17 cellular contexts compared by ENCODE assay signal in genomic region chr10:12730809-12731519, GRCh38.
DNase-seq lines count a peak whose midpoint lies in the region; ATAC-seq and TF ChIP-seq lines count a peak whose summit lies in the region.
"Had no signal": no experiment of that assay in that cellular context is flagged by ENCODE, and none has a peak within 500 bp of the region (broad histone marks: within the 10 kb centered on the region; RNA-seq: fewer than 3 reads in every experiment).

No MANE protein-coding gene starts in this region.

- H3K9me3 ChIP-seq in CD4-positive, alpha-beta T cell (ENCODE audit: control insufficient read depth, low read length), result no peaks in the 10 kb centered on the region
- H3K9me3 ChIP-seq: BE2C, stomach had no signal

- peaks cover 6% of the 10 kb centered on the region for H3K36me3 Mint-ChIP-seq in stimulated activated memory B cell treated with anti-CD40 and anti-IgM and Interleukin-4, amounts not matched to agents 10 μg/mL and 1 μg/mL and 100 μg/mL, for 72 hours
- no peaks in the 10 kb centered on the region for H3K36me3 Mint-ChIP-seq in CD4-positive, alpha-beta T cell (ENCODE audit: low read depth)
- H3K36me3 Mint-ChIP-seq: neural progenitor cell had no signal

- no peak overlapping the region for H3K27ac Mint-ChIP-seq in stimulated activated memory B cell treated with anti-CD40 and anti-IgM and Interleukin-4, amounts not matched to agents 10 μg/mL and 1 μg/mL and 100 μg/mL, for 72 hours
- no peak overlapping the region for H3K27ac Mint-ChIP-seq in CD4-positive, alpha-beta T cell
- H3K27ac Mint-ChIP-seq: activated CD8-positive, alpha-beta T cell treated with anti-CD3 and anti-CD28 coated beads, Interleukin-2, amount 10 ng/mL, durations not matched to agents 7 days and 5 days; H9; neural progenitor cell had no signal

- CTCF ChIA-PET in GM10248 (lab: Yijun Ruan, JAX), result interaction anchor here (1.0 to 2.1 kb wide), 3 partner anchors 10 to 19 kb away, joined by 3 to 10 read pairs (median 7); no protein-coding TSS in a partner anchor
- CTCF ChIA-PET in CD4-positive, alpha-beta T cell (lab: Charles Lee), result no interaction called here

- ATAC-seq in GM21717 (IDR thresholded peaks at IDR 0.05; ENCODE audit: unreplicated experiment), result peak; percentile 62
- ATAC-seq in stimulated activated memory B cell treated with anti-CD40 and anti-IgM and Interleukin-4, amounts not matched to agents 10 μg/mL and 1 μg/mL and 100 μg/mL, for 72 hours, result peak; percentile 31
- ATAC-seq in CD4-positive, alpha-beta T cell (ENCODE audit: poor library complexity), result no peak
- ATAC-seq: activated CD8-positive, alpha-beta T cell treated with anti-CD3 and anti-CD28 coated beads, Interleukin-2, amount 10 ng/mL, durations not matched to agents 7 days and 5 days; K562; PC-3; SK-N-SH treated with all-trans-retinoic acid at 6 μM for 48 hours had no signal

- no peaks in the 10 kb centered on the region for H3K9me3 Mint-ChIP-seq in stimulated activated memory B cell treated with anti-CD40 and anti-IgM and Interleukin-4, amounts not matched to agents 10 μg/mL and 1 μg/mL and 100 μg/mL, for 72 hours
- no peaks in the 10 kb centered on the region for H3K9me3 Mint-ChIP-seq in CD4-positive, alpha-beta T cell
- H3K9me3 Mint-ChIP-seq: H9 had no signal

- H3K4me3 Mint-ChIP-seq in stimulated activated memory B cell treated with anti-CD40 and anti-IgM and Interleukin-4, amounts not matched to agents 10 μg/mL and 1 μg/mL and 100 μg/mL, for 72 hours, result no peak overlapping the region
- H3K4me3 Mint-ChIP-seq in CD4-positive, alpha-beta T cell, result no peak overlapping the region
- H3K4me3 Mint-ChIP-seq: activated CD8-positive, alpha-beta T cell treated with anti-CD3 and anti-CD28 coated beads, Interleukin-2, amount 10 ng/mL, durations not matched to agents 7 days and 5 days; H9; neural progenitor cell had no signal

- no peaks in the 10 kb centered on the region for H3K27me3 ChIP-seq in CD4-positive, alpha-beta T cell (ENCODE audit: control insufficient read depth, insufficient read depth, low read length)
- H3K27me3 ChIP-seq: BE2C, neural progenitor cell, stomach had no signal

- intact Hi-C loops in CD4-positive, alpha-beta T cell (cut with DNase I, micrococcal nuclease), result no loop called here
- intact Hi-C loops in posterior vena cava (cut with DNase I), result no loop called here

- no peaks in the 10 kb centered on the region for H3K27me3 Mint-ChIP-seq in stimulated activated memory B cell treated with anti-CD40 and anti-IgM and Interleukin-4, amounts not matched to agents 10 μg/mL and 1 μg/mL and 100 μg/mL, for 72 hours
- no peaks in the 10 kb centered on the region for H3K27me3 Mint-ChIP-seq in CD4-positive, alpha-beta T cell

- POLR2A ChIA-PET in GM10248 (lab: Yijun Ruan, JAX), result no interaction called here
- POLR2A ChIA-PET in CD4-positive, alpha-beta T cell (lab: Charles Lee), result no interaction called here

- TF ChIP-seq CTCF in GM10248 (IDR thresholded peaks at IDR 0.05; ENCODE audit: control extremely low read depth, extremely low read depth, low read depth, missing control alignments), result no peak
- no peak for TF ChIP-seq CTCF in CD4-positive, alpha-beta T cell (IDR thresholded peaks at IDR 0.05)

- DNase-seq in GM10248 (ENCODE audit: extremely low spot score) (peak; percentile 34), fibroblast of peridontal ligament (ENCODE audit: extremely low read depth) (peak; percentile 32), posterior vena cava (ENCODE audit: low spot score) (no peak), NCI-H128 (lab: John Stamatoyannopoulos, UW; ENCODE audit: unreplicated experiment) (no peak), DMS79 (lab: John Stamatoyannopoulos, UW) (no peak)
- no peak for DNase-seq in CD4-positive, alpha-beta T cell
- DNase-seq: activated CD8-positive, alpha-beta T cell treated with anti-CD3 and anti-CD28 coated beads, Interleukin-2, amount 10 ng/mL, durations not matched to agents 7 days and 5 days; BE2C; H9; NCI-H146; PC-3; stomach had no signal

- H3K27ac ChIP-seq in CD4-positive, alpha-beta T cell (ENCODE audit: low read depth, low read length), result no peak overlapping the region
- H3K27ac ChIP-seq: neural progenitor cell had no signal

- no peaks in the 10 kb centered on the region for H3K4me1 Mint-ChIP-seq in stimulated activated memory B cell treated with anti-CD40 and anti-IgM and Interleukin-4, amounts not matched to agents 10 μg/mL and 1 μg/mL and 100 μg/mL, for 72 hours
- H3K4me1 Mint-ChIP-seq in CD4-positive, alpha-beta T cell (ENCODE audit: low read depth), result no peaks in the 10 kb centered on the region

Comparison
In these comparisons a context has a peak if more than half of its experiments do, and no peak if none do; other contexts are left out.
1. DNase-seq: peak in GM10248 (single experiment) and fibroblast of peridontal ligament (single experiment); none in CD4-positive, alpha-beta T cell (0 of 10), posterior vena cava (single experiment), NCI-H128 (single experiment) and DMS79 (single experiment).